27 cellular contexts compared by ENCODE assay signal in the genomic region with DNA sequence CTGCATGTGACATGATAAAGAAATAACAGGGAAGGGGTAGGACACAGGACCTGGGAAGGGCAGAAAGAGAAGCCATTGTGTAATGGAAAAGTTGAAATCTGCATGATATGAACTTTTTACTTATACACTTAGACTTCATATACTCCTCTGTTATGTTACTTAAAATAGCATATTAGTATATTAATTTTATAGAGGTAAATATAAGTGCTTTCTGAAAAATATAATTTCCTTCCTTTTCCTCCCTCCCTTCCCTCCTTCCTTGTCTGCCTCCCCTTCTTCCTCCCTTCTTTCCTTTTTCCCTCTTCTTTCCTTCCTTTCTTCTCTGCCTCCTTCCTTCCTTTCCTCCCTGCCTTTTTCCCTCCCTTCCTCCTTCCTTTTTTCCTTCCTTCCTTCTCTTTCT.
"Had no signal": no experiment of that assay in that cellular context is flagged by ENCODE, and none has a peak within 500 bp of the region (broad histone marks: within the 10 kb centered on the region; RNA-seq: fewer than 3 reads in every experiment).

No MANE protein-coding gene starts in this region.

- DNase-seq: colonic mucosa; cortex of kidney; dermis blood vessel endothelial cell; dorsolateral prefrontal cortex; effector CD4-positive, alpha-beta T cell; effector CD8-positive, alpha-beta T cell; effector memory CD4-positive, alpha-beta T cell; effector memory CD8-positive, alpha-beta T cell; endodermal cell; erythroblast; esophagus squamous epithelium; foreskin fibroblast; foreskin keratinocyte; foreskin melanocyte; gastrocnemius medialis; glutamatergic neuron; head of caudate nucleus; heart left ventricle; heart right ventricle had no signal

- H3K9me3 ChIP-seq: colonic mucosa, esophagus squamous epithelium, gastrocnemius medialis, gastroesophageal sphincter, heart left ventricle had no signal

- FAIRE-seq: colon, endometrium, endothelial cell of umbilical vein, frontal cortex had no signal

- ATAC-seq: effector memory CD8-positive, alpha-beta T cell; esophagus mucosa; foreskin keratinocyte; gastrocnemius medialis; gastroesophageal sphincter; heart left ventricle; heart right ventricle had no signal

- H3K27ac ChIP-seq: colonic mucosa, coronary artery, dorsolateral prefrontal cortex, epithelial cell of prostate, esophagus squamous epithelium, foreskin keratinocyte, gastrocnemius medialis, gastroesophageal sphincter, heart left ventricle, heart right ventricle had no signal

- H3K27me3 ChIP-seq: colonic mucosa, dorsolateral prefrontal cortex, esophagus squamous epithelium, foreskin keratinocyte, gastrocnemius medialis, heart left ventricle, heart right ventricle had no signal

- H3K4me1 ChIP-seq: colonic mucosa, esophagus squamous epithelium, foreskin keratinocyte, gastrocnemius medialis, gastroesophageal sphincter, heart left ventricle, heart right ventricle had no signal

- H3K4me3 ChIP-seq: colonic mucosa, coronary artery, dorsolateral prefrontal cortex, esophagus squamous epithelium, gastrocnemius medialis, gastroesophageal sphincter, heart left ventricle, heart right ventricle had no signal

- H3K36me3 ChIP-seq: colonic mucosa, esophagus squamous epithelium, gastrocnemius medialis, gastroesophageal sphincter, heart left ventricle, heart right ventricle had no signal
